8 cellular contexts compared by ENCODE assay signal in the genomic region with DNA sequence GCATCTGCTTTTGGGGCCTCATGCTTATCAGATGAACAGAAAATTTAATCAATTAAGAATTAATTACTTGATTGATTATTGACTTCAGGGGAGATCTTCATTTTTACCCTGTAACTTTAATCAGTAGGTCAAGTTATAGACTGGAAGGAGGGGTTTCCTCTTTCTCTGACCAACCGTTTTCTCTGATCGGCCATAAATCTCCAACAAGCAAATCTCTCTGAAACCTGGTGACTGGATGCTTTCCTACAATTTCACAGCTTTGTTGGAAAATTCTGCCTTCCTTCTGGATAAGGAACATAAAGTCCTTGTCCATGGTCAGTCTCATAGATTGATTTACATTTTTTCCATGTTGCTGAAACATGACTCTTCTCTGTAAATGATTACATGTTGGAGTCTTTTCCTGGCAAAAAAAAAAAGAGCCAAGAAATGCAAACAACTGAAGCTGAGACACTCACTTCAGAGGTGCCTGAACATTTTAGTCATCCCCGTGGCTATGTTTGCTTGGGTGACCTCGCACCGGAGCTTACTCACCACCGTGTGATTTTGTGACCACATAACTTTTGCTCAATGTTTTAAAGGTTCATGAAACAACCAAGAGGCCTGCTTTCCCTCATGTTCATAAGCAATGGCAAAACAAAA. TPM values are rescaled to one million over a fixed set of nuclear protein-coding genes. Genes with fewer than 3 reads are reported as not detected.
DNase-seq lines count a peak whose midpoint lies in the region; ATAC-seq lines count a peak whose summit lies in the region.

No MANE protein-coding gene starts in this region.

- peaks cover 2% of the 10 kb centered on the region for H3K36me3 Mint-ChIP-seq in activated naive CD8-positive, alpha-beta T cell treated with anti-CD3 and anti-CD28 coated beads for 36 hours

- peak overlapping the region; percentile 87 for H3K27ac Mint-ChIP-seq in activated naive CD8-positive, alpha-beta T cell treated with anti-CD3 and anti-CD28 coated beads for 36 hours

- peaks cover 24% of the 10 kb centered on the region for H3K4me1 Mint-ChIP-seq in activated naive CD8-positive, alpha-beta T cell treated with anti-CD3 and anti-CD28 coated beads for 36 hours

- DNase-seq in AG08395 (ENCODE audit: low spot score) (peak; percentile 94), HuH-7 (ENCODE audit: low spot score) (peak; percentile 73), myocyte (ENCODE audit: low read depth) (peak; percentile 61), posterior cingulate gyrus (no peak)
- peak; percentile 72 for DNase-seq in activated naive CD8-positive, alpha-beta T cell treated with anti-CD3 and anti-CD28 coated beads for 36 hours

- H3K4me3 Mint-ChIP-seq in activated naive CD8-positive, alpha-beta T cell treated with anti-CD3 and anti-CD28 coated beads for 36 hours, result no peak overlapping the region

- intact Hi-C loops in posterior cingulate gyrus (cut with DNase I), result no loop called here

- ATAC-seq in GM19438 (IDR thresholded peaks at IDR 0.05; ENCODE audit: low read depth, unreplicated experiment) (peak; percentile 84), GM18520 (IDR thresholded peaks at IDR 0.05; ENCODE audit: unreplicated experiment) (no peak), HG02970 (IDR thresholded peaks at IDR 0.05; ENCODE audit: low FRiP score, unreplicated experiment) (no peak)

- no peaks in the 10 kb centered on the region for H3K27me3 Mint-ChIP-seq in activated naive CD8-positive, alpha-beta T cell treated with anti-CD3 and anti-CD28 coated beads for 36 hours

- H3K9me3 Mint-ChIP-seq in activated naive CD8-positive, alpha-beta T cell treated with anti-CD3 and anti-CD28 coated beads for 36 hours, result peaks cover 3% of the 10 kb centered on the region

RNA-seq across cellular contexts. Expression of gene IRF4, which starts 31.0 kb away (rescaled TPM):
- total RNA-seq in activated naive CD8-positive, alpha-beta T cell treated with anti-CD3 and anti-CD28 coated beads for 36 hours, result 100 to 1,000 TPM; 432 to 438 TPM
- not detected in 2 replicates for total RNA-seq in myocyte
- 0.01 TPM for polyA plus RNA-seq in myocyte (2012)

Comparison
In these comparisons a context has a peak if more than half of its experiments do, and no peak if none do; other contexts are left out.
1. DNase-seq: peak in AG08395 (single experiment), HuH-7 (single experiment), activated naive CD8-positive, alpha-beta T cell treated with anti-CD3 and anti-CD28 coated beads for 36 hours (single experiment) and myocyte (single experiment); none in posterior cingulate gyrus (0 of 10).
2. RNA of gene IRF4, which starts 31.0 kb away (total RNA-seq): 432 to 438 TPM in activated naive CD8-positive, alpha-beta T cell treated with anti-CD3 and anti-CD28 coated beads for 36 hours; not detected in myocyte; every median in the first group is over 100 times any median in the second.